ENCODE assay signal across 23 cellular contexts in the genomic region with DNA sequence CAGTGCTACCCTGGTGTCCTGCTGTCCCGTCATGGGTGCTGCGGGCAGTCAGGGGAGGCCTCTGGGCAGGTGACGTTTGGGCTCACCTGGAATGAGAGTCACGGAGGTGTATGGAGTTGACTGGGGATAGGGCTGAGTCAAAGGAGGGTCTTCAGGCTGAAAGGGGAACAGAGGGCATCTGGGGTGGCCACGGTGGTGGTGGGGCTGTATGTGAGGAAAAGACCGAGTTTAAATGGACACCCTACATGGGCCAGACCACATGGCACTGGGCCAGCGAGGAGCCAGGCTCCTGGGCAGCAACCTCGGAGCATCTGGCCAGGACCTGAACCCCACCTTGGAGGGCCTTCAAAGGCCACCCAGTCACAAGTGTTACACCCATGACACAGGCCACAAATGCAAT. TPM values are rescaled to one million over a fixed set of nuclear protein-coding genes. Genes with fewer than 3 reads are reported as not detected.
DNase-seq lines count a peak whose midpoint lies in the region; ATAC-seq and TF ChIP-seq lines count a peak whose summit lies in the region.
"Had no signal": no experiment of that assay in that cellular context is flagged by ENCODE, and none has a peak within 500 bp of the region (broad histone marks: within the 10 kb centered on the region; RNA-seq: fewer than 3 reads in every experiment).

No MANE protein-coding gene starts in this region.

- no peak overlapping the region for H2BK120ac ChIP-seq in H9 (ENCODE audit: low read depth, low read length, poor library complexity, severe bottlenecking)

- intact Hi-C loops in activated naive CD4-positive, alpha-beta T cell treated with anti-CD3 and anti-CD28 coated beads for 36 hours (cut with micrococcal nuclease), result no loop called here
- intact Hi-C loops in dorsolateral prefrontal cortex (cut with DNase I), result no loop called here

- H3K18ac ChIP-seq in H9 (ENCODE audit: insufficient read length, low read depth, low read length), result no peak overlapping the region

- no CpG with 5 or more reads among the region's 8 CpGs for WGBS in H9 (ENCODE audit: extremely low coverage, insufficient read length, low lambda C conversion rate)

- no peak overlapping the region for H3K14ac ChIP-seq in H9 (ENCODE audit: insufficient read depth, low read length)

- no peaks in the 10 kb centered on the region for H3K27me3 Mint-ChIP-seq in activated naive CD4-positive, alpha-beta T cell treated with anti-CD3 and anti-CD28 coated beads for 36 hours (ENCODE audit: low read depth)
- H3K27me3 Mint-ChIP-seq in H9 (ENCODE audit: low read depth), result peaks cover 10% of the 10 kb centered on the region
- no peaks in the 10 kb centered on the region for H3K27me3 Mint-ChIP-seq in neural crest cell (ENCODE audit: low read depth)
- H3K27me3 Mint-ChIP-seq: B cell; CD8-positive, alpha-beta memory T cell had no signal

- no peak overlapping the region for H4K5ac ChIP-seq in H9 (ENCODE audit: insufficient read length, low read depth, low read length)

- H3K4me1 Mint-ChIP-seq in activated naive CD4-positive, alpha-beta T cell treated with anti-CD3 and anti-CD28 coated beads for 36 hours (ENCODE audit: low read depth), result peaks cover 17% of the 10 kb centered on the region
- H3K4me1 Mint-ChIP-seq in H9 (peaks cover 9 to 26% of the 10 kb centered on the region in 2 experiments), neural crest cell (peaks cover 9% of the 10 kb centered on the region)
- H3K4me1 Mint-ChIP-seq in stimulated activated effector memory CD8-positive, alpha-beta T cell treated with anti-CD3 and anti-CD28 coated beads, Interleukin-12 subunit alpha, Interleukin-12 subunit beta, amount 100 ng/mL, for 72 hours, result peaks cover 45% of the 10 kb centered on the region

- H3K4me3 ChIP-seq in dorsolateral prefrontal cortex, result no peak overlapping the region
- H3K4me3 ChIP-seq: GM23338, HAP-1, MG63, PC-9, SJSA1 had no signal

- H3K79me1 ChIP-seq in H9 (ENCODE audit: insufficient read depth, low read depth, low read length, poor library complexity, severe bottlenecking), result no peaks in the 10 kb centered on the region

- H2AFZ ChIP-seq in H9 (ENCODE audit: low read length), result no peak overlapping the region
- H2AFZ ChIP-seq: GM23338, PC-9 had no signal

- H3K23ac ChIP-seq in H9 (ENCODE audit: insufficient read length, low read depth, low read length), result no peak overlapping the region

- H3K4me2 ChIP-seq in H9 (ENCODE audit: insufficient read depth, insufficient read length, low read length), result no peak overlapping the region
- H3K4me2 ChIP-seq: GM23338, PC-9 had no signal

- H2BK5ac ChIP-seq in H9 (ENCODE audit: insufficient read length, low read length), result no peak overlapping the region

- no peaks in the 10 kb centered on the region for H3K79me2 ChIP-seq in H9 (ENCODE audit: insufficient read depth, low read length)

- H2AK5ac ChIP-seq in H9 (ENCODE audit: insufficient read length, low read length), result no peak overlapping the region

- no peak overlapping the region for H3K9ac ChIP-seq in H9 (ENCODE audit: extremely low read depth, insufficient read length, low read length)

- H3K36me3 Mint-ChIP-seq in activated naive CD4-positive, alpha-beta T cell treated with anti-CD3 and anti-CD28 coated beads, Interleukin-2, amount 50 U/mL, for 72 hours, result no peaks in the 10 kb centered on the region
- no peaks in the 10 kb centered on the region for H3K36me3 Mint-ChIP-seq in activated naive CD4-positive, alpha-beta T cell treated with anti-CD3 and anti-CD28 coated beads for 36 hours (ENCODE audit: low read depth)
- H3K36me3 Mint-ChIP-seq in H9 (ENCODE audit: insufficient read depth in 1 of 3, low read depth in 3 of 3), result no peaks in the 10 kb centered on the region
- H3K36me3 Mint-ChIP-seq in neural crest cell (ENCODE audit: low read depth), result no peaks in the 10 kb centered on the region
- no peaks in the 10 kb centered on the region for H3K36me3 Mint-ChIP-seq in stimulated activated effector memory CD8-positive, alpha-beta T cell treated with anti-CD3 and anti-CD28 coated beads, Interleukin-12 subunit alpha, Interleukin-12 subunit beta, amount 100 ng/mL, for 72 hours

- H3K27ac ChIP-seq in H9 (ENCODE audit: insufficient read length, low read depth, low read length), result no peak overlapping the region
- no peak overlapping the region for H3K27ac ChIP-seq in dorsolateral prefrontal cortex
- H3K27ac ChIP-seq: 22Rv1, PC-9, SJSA1 had no signal

- H2BK15ac ChIP-seq in H9 (ENCODE audit: low read depth, low read length), result no peak overlapping the region

- no peaks in the 10 kb centered on the region for H3K9me3 Mint-ChIP-seq in activated naive CD4-positive, alpha-beta T cell treated with anti-CD3 and anti-CD28 coated beads, Interleukin-2, amount 50 U/mL, for 72 hours
- no peaks in the 10 kb centered on the region for H3K9me3 Mint-ChIP-seq in activated naive CD4-positive, alpha-beta T cell treated with anti-CD3 and anti-CD28 coated beads for 36 hours
- H3K9me3 Mint-ChIP-seq in H9, result no peaks in the 10 kb centered on the region
- H3K9me3 Mint-ChIP-seq in neural crest cell, result no peaks in the 10 kb centered on the region
- no peaks in the 10 kb centered on the region for H3K9me3 Mint-ChIP-seq in stimulated activated effector memory CD8-positive, alpha-beta T cell treated with anti-CD3 and anti-CD28 coated beads, Interleukin-12 subunit alpha, Interleukin-12 subunit beta, amount 100 ng/mL, for 72 hours
- H3K9me3 Mint-ChIP-seq: GM23338, HFFc6 had no signal

- no peak overlapping the region for H3K56ac ChIP-seq in H9 (ENCODE audit: insufficient read length, low read depth, low read length)

- no peaks in the 10 kb centered on the region for H3K23me2 ChIP-seq in H9 (ENCODE audit: insufficient read length, low read depth, low read length, poor library complexity, severe bottlenecking)

- H2BK12ac ChIP-seq in H9 (ENCODE audit: insufficient read length, low read depth, low read length), result no peak overlapping the region

- no peak for ATAC-seq in activated naive CD4-positive, alpha-beta T cell treated with anti-CD3 and anti-CD28 coated beads, Interleukin-2, amount 50 U/mL, for 72 hours
- no peak for ATAC-seq in stimulated activated effector memory CD8-positive, alpha-beta T cell treated with anti-CD3 and anti-CD28 coated beads, Interleukin-12 subunit alpha, Interleukin-12 subunit beta, amount 100 ng/mL, for 72 hours
- ATAC-seq in GM18498 (IDR thresholded peaks at IDR 0.05; ENCODE audit: unreplicated experiment), result no peak
- ATAC-seq: GM23338 had no signal

- H4K91ac ChIP-seq in H9 (ENCODE audit: insufficient read length, low read depth, low read length), result no peak overlapping the region

- no peak for TF ChIP-seq CTCF in H9 (conservative IDR thresholded peaks at IDR 0.05)
- TF ChIP-seq CTCF in neural crest cell (conservative IDR thresholded peaks at IDR 0.05), result no peak
- no peak for TF ChIP-seq CTCF in dorsolateral prefrontal cortex (IDR thresholded peaks at IDR 0.05 in 54 of 56, conservative IDR thresholded peaks at IDR 0.05 in 2 of 56; ENCODE audit: low read depth in 1 of 56, partially characterized antibody in 56 of 56)

- H3K4me1 ChIP-seq in H9 (ENCODE audit: insufficient read depth, low read length), result no peaks in the 10 kb centered on the region
- H3K4me1 ChIP-seq: HAP-1 had no signal

- H2BK20ac ChIP-seq in H9 (ENCODE audit: low read depth, low read length, poor library complexity, severe bottlenecking), result no peak overlapping the region

- peak overlapping the region; percentile 36 to 47 for H3K27ac Mint-ChIP-seq in activated naive CD4-positive, alpha-beta T cell treated with anti-CD3 and anti-CD28 coated beads, Interleukin-2, amount 50 U/mL, for 72 hours
- no peak overlapping the region for H3K27ac Mint-ChIP-seq in activated naive CD4-positive, alpha-beta T cell treated with anti-CD3 and anti-CD28 coated beads for 36 hours
- peak overlapping the region in 2 of 3 experiments; percentile 65 to 87; a peak in 3 of 7 replicates for H3K27ac Mint-ChIP-seq in H9
- peak overlapping the region; percentile 78 for H3K27ac Mint-ChIP-seq in neural crest cell (ENCODE audit: unreplicated experiment)
- peak overlapping the region; percentile 72 for H3K27ac Mint-ChIP-seq in stimulated activated effector memory CD8-positive, alpha-beta T cell treated with anti-CD3 and anti-CD28 coated beads, Interleukin-12 subunit alpha, Interleukin-12 subunit beta, amount 100 ng/mL, for 72 hours
- H3K27ac Mint-ChIP-seq: B cell, GM23338, HFFc6 had no signal

- no peaks in the 10 kb centered on the region; the same call in 1 of the 2 replicates for H3K27me3 ChIP-seq in H9 (ENCODE audit: insufficient read depth, low read length)
- no peaks in the 10 kb centered on the region for H3K27me3 ChIP-seq in dorsolateral prefrontal cortex
- H3K27me3 ChIP-seq: MG63, SJSA1 had no signal

- H3K4ac ChIP-seq in H9 (ENCODE audit: low read depth, low read length), result no peak overlapping the region

- CTCF ChIA-PET in activated naive CD4-positive, alpha-beta T cell treated with anti-CD3 and anti-CD28 coated beads for 36 hours (lab: Charles Lee), result no interaction called here

- H3T11ph ChIP-seq in H9 (ENCODE audit: low read length), result no peak overlapping the region

- no peak overlapping the region for H3K4me3 Mint-ChIP-seq in activated naive CD4-positive, alpha-beta T cell treated with anti-CD3 and anti-CD28 coated beads for 36 hours
- H3K4me3 Mint-ChIP-seq in H9, result no peak overlapping the region
- H3K4me3 Mint-ChIP-seq in neural crest cell, result peak overlapping the region; percentile 31
- H3K4me3 Mint-ChIP-seq in stimulated activated effector memory CD8-positive, alpha-beta T cell treated with anti-CD3 and anti-CD28 coated beads, Interleukin-12 subunit alpha, Interleukin-12 subunit beta, amount 100 ng/mL, for 72 hours, result no peak overlapping the region
- H3K4me3 Mint-ChIP-seq: B cell; CD14-positive monocyte; CD8-positive, alpha-beta memory T cell; GM23338; HFFc6 had no signal

- no peaks in the 10 kb centered on the region for H4K20me1 ChIP-seq in H9 (ENCODE audit: control insufficient read depth, insufficient read depth, insufficient read length)

- H3K9me3 ChIP-seq in H9 (ENCODE audit: control insufficient read depth, low read depth, low read length), result no peaks in the 10 kb centered on the region
- H3K9me3 ChIP-seq: HAP-1, MG63, SJSA1 had no signal

- no peak overlapping the region for H4K8ac ChIP-seq in H9 (replicated peaks; ENCODE audit: insufficient read length, low read depth, low read length)

- DNase-seq in activated naive CD4-positive, alpha-beta T cell treated with anti-CD3 and anti-CD28 coated beads, Interleukin-2, amount 50 U/mL, for 72 hours (ENCODE audit: low spot score in 2 of 2), result no peak
- DNase-seq in activated naive CD4-positive, alpha-beta T cell treated with anti-CD3 and anti-CD28 coated beads for 36 hours, result no peak
- no peak for DNase-seq in H9
- no peak for DNase-seq in neural crest cell (ENCODE audit: low read depth, low spot score)
- DNase-seq in stimulated activated effector memory CD8-positive, alpha-beta T cell treated with anti-CD3 and anti-CD28 coated beads, Interleukin-12 subunit alpha, Interleukin-12 subunit beta, amount 100 ng/mL, for 72 hours (ENCODE audit: low spot score in 2 of 2), result no peak
- DNase-seq in NAMALWA (ENCODE audit: low spot score), result no peak
- no peak for DNase-seq in dorsolateral prefrontal cortex
- DNase-seq: Calu3; CD8-positive, alpha-beta memory T cell; DMS79 treated with DMSO at 0.1 percent for 48 hours; HFFc6; KBM-7; MG63; NCI-H2029; NCI-H526 treated with DMSO at 0.1 percent for 48 hours; PC-9 had no signal

RNA-seq across cellular contexts. Expression of a gene that starts 5.4 kb away (rescaled TPM):
- total RNA-seq in activated naive CD4-positive, alpha-beta T cell treated with anti-CD3 and anti-CD28 coated beads, Interleukin-2, amount 50 U/mL, for 72 hours, result 1 to 10 TPM; 2.6 to 2.9 TPM
- 1 to 10 TPM; 2.1 to 2.5 TPM for total RNA-seq in activated naive CD4-positive, alpha-beta T cell treated with anti-CD3 and anti-CD28 coated beads for 36 hours
- total RNA-seq in H9 (2021) (7.3 and 7.5 TPM in 2 replicates), neural crest cell (6.3 and 6.7 TPM in 2 replicates), dorsolateral prefrontal cortex (10 to 100 TPM in 14 of 120 experiments, 1 to 10 TPM in 106; 5.2 to 13.5 (median 7.6) TPM)

RNA-seq across cellular contexts. Expression of a gene that starts 33.9 kb away (rescaled TPM):
- total RNA-seq in activated naive CD4-positive, alpha-beta T cell treated with anti-CD3 and anti-CD28 coated beads, Interleukin-2, amount 50 U/mL, for 72 hours, result 10 to 100 TPM; 21.9 to 23.6 TPM
- 10 to 100 TPM; 23.6 to 28.2 TPM for total RNA-seq in activated naive CD4-positive, alpha-beta T cell treated with anti-CD3 and anti-CD28 coated beads for 36 hours
- total RNA-seq in H9 (2021), result 32.5 and 34.3 TPM in 2 replicates
- total RNA-seq in neural crest cell, result 31.3 and 31.6 TPM in 2 replicates
- 10 to 100 TPM; 11.9 to 23.7 (median 17.4) TPM for total RNA-seq in dorsolateral prefrontal cortex

RNA-seq across cellular contexts. Expression of a gene that starts 36.7 kb away (rescaled TPM):
- 100 to 1,000 TPM; 101 to 130 TPM for total RNA-seq in activated naive CD4-positive, alpha-beta T cell treated with anti-CD3 and anti-CD28 coated beads, Interleukin-2, amount 50 U/mL, for 72 hours
- 10 to 100 TPM; 87.0 to 87.2 TPM for total RNA-seq in activated naive CD4-positive, alpha-beta T cell treated with anti-CD3 and anti-CD28 coated beads for 36 hours
- total RNA-seq in H9 (2021) (26.1 and 27.0 TPM in 2 replicates), neural crest cell (19.4 and 20.3 TPM in 2 replicates), dorsolateral prefrontal cortex (10 to 100 TPM in 119 of 120 experiments, 1 to 10 TPM in 1; 9.6 to 38.2 (median 18.5) TPM)
